ENCODE assay signal across 8 cellular contexts in the genomic region with DNA sequence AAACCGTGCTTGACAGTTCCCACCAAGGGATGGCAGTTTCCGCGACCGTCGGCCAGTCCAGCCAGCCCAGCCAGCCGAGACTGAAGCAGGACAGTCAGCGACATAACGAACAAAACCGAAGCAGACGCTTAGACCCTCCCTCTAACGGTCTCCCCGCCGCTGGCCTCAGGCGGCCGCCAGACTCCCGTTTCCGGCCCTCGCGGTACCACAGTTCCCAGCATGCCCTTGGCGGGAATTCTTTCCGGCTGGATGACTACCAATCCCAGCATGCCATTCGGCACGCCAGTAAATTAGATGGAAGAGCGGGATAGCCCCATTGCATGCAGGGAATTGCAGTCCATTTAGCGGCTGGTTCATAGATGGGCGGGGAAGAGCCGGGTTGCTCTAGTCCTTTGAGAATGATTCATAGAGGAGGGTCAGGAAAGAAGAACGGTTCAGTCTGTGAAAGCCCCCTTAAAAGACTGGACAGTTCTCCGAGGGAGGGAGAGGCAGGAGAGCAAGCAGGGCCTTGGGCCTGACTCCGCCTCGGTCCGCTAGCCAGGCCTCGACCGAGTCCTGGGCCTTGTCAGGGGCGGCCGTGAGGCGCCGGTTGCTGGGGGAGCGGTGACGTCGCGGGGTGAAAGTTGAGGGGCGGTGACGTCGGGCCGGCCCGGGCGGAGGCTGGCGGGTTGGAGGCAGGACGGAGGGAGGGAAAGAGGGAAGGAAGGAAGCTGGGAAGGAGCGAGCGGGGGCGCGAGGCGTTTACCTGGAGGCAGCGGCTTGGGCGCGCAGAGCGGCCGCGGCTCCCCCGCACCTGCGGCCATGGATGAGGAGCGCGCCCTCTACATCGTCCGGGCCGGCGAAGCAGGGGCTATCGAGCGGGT. TPM values are rescaled to one million over a fixed set of nuclear protein-coding genes. Genes with fewer than 3 reads are reported as not detected.
DNase-seq lines count a peak whose midpoint lies in the region; ATAC-seq and TF ChIP-seq lines count a peak whose summit lies in the region.

A gene with protein sequence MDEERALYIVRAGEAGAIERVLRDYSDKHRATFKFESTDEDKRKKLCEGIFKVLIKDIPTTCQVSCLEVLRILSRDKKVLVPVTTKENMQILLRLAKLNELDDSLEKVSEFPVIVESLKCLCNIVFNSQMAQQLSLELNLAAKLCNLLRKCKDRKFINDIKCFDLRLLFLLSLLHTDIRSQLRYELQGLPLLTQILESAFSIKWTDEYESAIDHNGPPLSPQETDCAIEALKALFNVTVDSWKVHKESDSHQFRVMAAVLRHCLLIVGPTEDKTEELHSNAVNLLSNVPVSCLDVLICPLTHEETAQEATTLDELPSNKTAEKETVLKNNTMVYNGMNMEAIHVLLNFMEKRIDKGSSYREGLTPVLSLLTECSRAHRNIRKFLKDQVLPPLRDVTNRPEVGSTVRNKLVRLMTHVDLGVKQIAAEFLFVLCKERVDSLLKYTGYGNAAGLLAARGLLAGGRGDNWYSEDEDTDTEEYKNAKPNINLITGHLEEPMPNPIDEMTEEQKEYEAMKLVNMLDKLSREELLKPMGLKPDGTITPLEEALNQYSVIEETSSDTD (plus strand): TSS at position 738 of the 863 bp plus-strand sequence. CDS start 64 bp downstream, at position 802.

- ATAC-seq in GM19035 (IDR thresholded peaks at IDR 0.05; ENCODE audit: unreplicated experiment) (peak; percentile 89), HG03354 (IDR thresholded peaks at IDR 0.05; ENCODE audit: poor library complexity, severe bottlenecking, unreplicated experiment) (peak; percentile 89)

- peak within 1 kb of the TSS; percentile 87 for H3K4me3 ChIP-seq in choroid plexus epithelial cell (ENCODE audit: low read depth, low read length)

- no peak for TF ChIP-seq CTCF in AG09319 (IDR thresholded peaks at IDR 0.05; ENCODE audit: low read depth, low read length)
- no peak for TF ChIP-seq CTCF in choroid plexus epithelial cell (conservative IDR thresholded peaks at IDR 0.05; ENCODE audit: low read depth, low read length)

- DNase-seq in AG09319 (ENCODE audit: extremely low read depth, low read depth) (peak; percentile 95), NCI-H460 (ENCODE audit: extremely low read depth, low read depth) (peak; percentile 99), choroid plexus epithelial cell (ENCODE audit: low read depth) (peak; percentile 100), kidney glomerular epithelial cell (lab: John Stamatoyannopoulos, UW) (peak; percentile 99)
- DNase-seq in activated CD4-positive, alpha-beta T cell treated with anti-CD3 and anti-CD28 coated beads for 24 hours (ENCODE audit: low read depth in 2 of 2): peak; percentile 74 to 76
- DNase-seq in stimulated activated CD4-positive, alpha-beta T cell treated with anti-CD3 and anti-CD28 coated beads, Interleukin-1b, Interleukin-23, amount 100 ng/mL, for 1 hour (ENCODE audit: low read depth in 2 of 2): peak; percentile 37 to 54

RNA-seq across cellular contexts. Expression of the gene that starts here (rescaled TPM):
- total RNA-seq in NCI-H460 (2014; rRNA removed; shearing (Covaris generic)): 7.9 and 10.4 TPM in 2 replicates
- polyA plus RNA-seq in NCI-H460 (2014; cell fraction: nucleus; rRNA removed): 29.3 and 63.1 TPM in 2 replicates

Comparison
In these comparisons a context has a peak if more than half of its experiments do, and no peak if none do; other contexts are left out.
1. Peak in every context shown above with its lines: DNase-seq, ATAC-seq and H3K4me3 ChIP-seq.
2. DNase-seq: peak in every context shown above with its lines; median percentile 100 in choroid plexus epithelial cell; 99 in NCI-H460; 99 in kidney glomerular epithelial cell; 95 in AG09319; 75 in activated CD4-positive, alpha-beta T cell treated with anti-CD3 and anti-CD28 coated beads for 24 hours; 46 in stimulated activated CD4-positive, alpha-beta T cell treated with anti-CD3 and anti-CD28 coated beads, Interleukin-1b, Interleukin-23, amount 100 ng/mL, for 1 hour.